ENCODE assay signal across 10 cellular contexts in genomic region chr6:31204751-31205145, GRCh38. TPM values are rescaled to one million over a fixed set of nuclear protein-coding genes. Genes with fewer than 3 reads are reported as not detected.
A peak's percentile ranks its signal among the peaks of the same experiment; 100 is the strongest.
DNase-seq lines count a peak whose midpoint lies in the region; ATAC-seq and TF ChIP-seq lines count a peak whose summit lies in the region.
"Had no signal": no experiment of that assay in that cellular context is flagged by ENCODE, and none has a peak within 500 bp of the region (broad histone marks: within the 10 kb centered on the region; RNA-seq: fewer than 3 reads in every experiment).

No MANE protein-coding gene starts in this region.

- peak overlapping the region; percentile 95 for H3K27ac Mint-ChIP-seq in activated CD8-positive, alpha-beta memory T cell treated with anti-CD3 and anti-CD28 coated beads, Interleukin-2, amount 10 ng/mL, durations not matched to agents 7 days and 5 days

- H3K9ac ChIP-seq in subcutaneous abdominal adipose tissue (ENCODE audit: low read length in 5 of 5) = no peak overlapping the region

- no peaks in the 10 kb centered on the region for H3K27me3 Mint-ChIP-seq in activated CD8-positive, alpha-beta memory T cell treated with anti-CD3 and anti-CD28 coated beads, Interleukin-2, amount 10 ng/mL, durations not matched to agents 7 days and 5 days

- peaks cover 52% of the 10 kb centered on the region for H3K4me1 Mint-ChIP-seq in activated CD8-positive, alpha-beta memory T cell treated with anti-CD3 and anti-CD28 coated beads, Interleukin-2, amount 10 ng/mL, durations not matched to agents 7 days and 5 days

- peaks cover 30% of the 10 kb centered on the region for H3K36me3 Mint-ChIP-seq in activated CD8-positive, alpha-beta memory T cell treated with anti-CD3 and anti-CD28 coated beads, Interleukin-2, amount 10 ng/mL, durations not matched to agents 7 days and 5 days

- H3K27me3 ChIP-seq in subcutaneous abdominal adipose tissue (ENCODE audit: control insufficient read depth in 5 of 5, insufficient read depth in 4 of 5, low read length in 5 of 5) = no peaks in the 10 kb centered on the region

- CTCF ChIA-PET in activated CD8-positive, alpha-beta memory T cell treated with anti-CD3 and anti-CD28 coated beads, Interleukin-2, amount 10 ng/mL, durations not matched to agents 7 days and 5 days (lab: Charles Lee) = no interaction called here

- TF ChIP-seq CTCF in fibroblast of mammary gland (conservative IDR thresholded peaks at IDR 0.05; ENCODE audit: control insufficient read depth, insufficient read depth, low read depth, low read length) = no peak

- H3K36me3 ChIP-seq in subcutaneous abdominal adipose tissue (ENCODE audit: control insufficient read depth in 5 of 5, insufficient read depth in 5 of 5, low read length in 5 of 5) = peaks cover 0 to 3% (median 2%) of the 10 kb centered on the region in 5 donors

- peaks cover 0 to 11% (median 2%) of the 10 kb centered on the region in 5 donors for H3K9me3 ChIP-seq in subcutaneous abdominal adipose tissue (ENCODE audit: control insufficient read depth in 5 of 5, low read length in 5 of 5)

- DNase-seq in activated CD8-positive, alpha-beta memory T cell treated with anti-CD3 and anti-CD28 coated beads, Interleukin-2, amount 10 ng/mL, durations not matched to agents 7 days and 5 days = no peak
- DNase-seq in activated CD8-positive, alpha-beta memory T cell treated with anti-CD3 and anti-CD28 coated beads, Interleukin-2, amount 50 U/mL, for 48 hours = no peak
- DNase-seq in RKO (ENCODE audit: low spot score) (peak; percentile 88), fibroblast of mammary gland (ENCODE audit: low read depth) (peak; percentile 6), NCI-H1694 (lab: John Stamatoyannopoulos, UW) (no peak), amygdala (lab: John Stamatoyannopoulos, UW) (no peak), NCI-H1105 treated with DMSO at 0.1 percent for 48 hours (lab: John Stamatoyannopoulos, UW) (no peak)
- DNase-seq: activated CD4-positive, CD25-positive, alpha-beta regulatory T cell; cortex of kidney had no signal

- peaks cover 2% of the 10 kb centered on the region for H3K9me3 Mint-ChIP-seq in activated CD8-positive, alpha-beta memory T cell treated with anti-CD3 and anti-CD28 coated beads, Interleukin-2, amount 10 ng/mL, durations not matched to agents 7 days and 5 days (ENCODE audit: low read depth)

- H3K4me3 ChIP-seq in fibroblast of mammary gland (ENCODE audit: control insufficient read depth, low read depth, low read length) (no peak overlapping the region), subcutaneous abdominal adipose tissue (ENCODE audit: low read depth in 1 of 5, low read length in 5 of 5) (peak overlapping the region in 1 of 5 donors; percentile 66)

- ATAC-seq in activated CD8-positive, alpha-beta memory T cell treated with anti-CD3 and anti-CD28 coated beads, Interleukin-2, amount 10 ng/mL, durations not matched to agents 7 days and 5 days = no peak

- H3K4me3 Mint-ChIP-seq in activated CD8-positive, alpha-beta memory T cell treated with anti-CD3 and anti-CD28 coated beads, Interleukin-2, amount 10 ng/mL, durations not matched to agents 7 days and 5 days = peak overlapping the region; percentile 82

- peak overlapping the region; percentile 89 for H3K27ac ChIP-seq in subcutaneous abdominal adipose tissue (ENCODE audit: low read depth, low read length)

- peaks cover 0 to 38% (median 27%) of the 10 kb centered on the region in 5 donors for H3K4me1 ChIP-seq in subcutaneous abdominal adipose tissue (ENCODE audit: control insufficient read depth in 5 of 5, insufficient read depth in 5 of 5, low read length in 5 of 5)

RNA-seq across cellular contexts. Expression of gene POU5F1, which starts 34.3 kb away (rescaled TPM):
- total RNA-seq in activated CD8-positive, alpha-beta memory T cell treated with anti-CD3 and anti-CD28 coated beads, Interleukin-2, amount 10 ng/mL, durations not matched to agents 7 days and 5 days = not detected

RNA-seq across cellular contexts. Expression of gene TCF19, which starts 46.4 kb away (rescaled TPM):
- 100 to 1,000 TPM; 100 to 106 TPM for total RNA-seq in activated CD8-positive, alpha-beta memory T cell treated with anti-CD3 and anti-CD28 coated beads, Interleukin-2, amount 10 ng/mL, durations not matched to agents 7 days and 5 days

RNA-seq across cellular contexts. Expression of gene CCHCR1, which starts 47.1 kb away (rescaled TPM):
- total RNA-seq in activated CD8-positive, alpha-beta memory T cell treated with anti-CD3 and anti-CD28 coated beads, Interleukin-2, amount 10 ng/mL, durations not matched to agents 7 days and 5 days = 10 to 100 TPM; 48.3 to 57.9 TPM

Comparison
In these comparisons a context has a peak if more than half of its experiments do, and no peak if none do; other contexts are left out.
1. DNase-seq: peak in RKO (single experiment) and fibroblast of mammary gland (single experiment); none in activated CD8-positive, alpha-beta memory T cell treated with anti-CD3 and anti-CD28 coated beads, Interleukin-2, amount 10 ng/mL, durations not matched to agents 7 days and 5 days (single experiment), activated CD8-positive, alpha-beta memory T cell treated with anti-CD3 and anti-CD28 coated beads, Interleukin-2, amount 50 U/mL, for 48 hours (single experiment), NCI-H1694 (single experiment), amygdala (0 of 56) and NCI-H1105 treated with DMSO at 0.1 percent for 48 hours (single experiment).